In the genomic region with DNA sequence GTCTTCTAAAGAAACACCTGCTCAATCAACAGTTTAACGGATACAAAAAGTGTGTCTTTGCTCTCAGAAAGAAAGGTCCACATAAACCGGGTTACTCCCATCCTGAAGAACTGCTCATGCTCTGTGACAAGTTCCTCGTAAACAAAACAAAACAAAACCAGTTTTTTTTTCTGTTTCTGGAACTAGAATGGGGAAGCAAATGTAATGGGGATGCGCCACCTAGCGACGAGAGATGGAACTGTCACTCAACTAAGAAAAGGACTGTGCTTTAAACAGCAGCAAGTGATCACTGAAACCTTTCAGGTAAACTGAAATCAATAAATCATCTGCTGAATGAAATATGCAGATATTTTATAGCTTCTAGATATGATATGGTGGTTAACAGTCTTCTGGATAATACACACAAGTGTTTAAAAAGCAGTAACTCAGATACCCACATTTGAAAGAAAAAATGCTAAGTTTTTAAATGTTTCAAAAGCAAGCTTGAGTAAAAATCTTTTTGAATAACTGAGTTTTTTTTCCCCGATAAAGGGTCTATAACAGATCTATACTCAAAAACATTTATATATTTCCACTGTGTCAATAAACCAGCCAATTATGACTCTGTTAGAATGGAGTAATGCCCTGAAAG, we compare ENCODE assay signal across 8 cellular contexts. TPM values are rescaled to one million over a fixed set of nuclear protein-coding genes. Genes with fewer than 3 reads are reported as not detected.
A peak's percentile ranks its signal among the peaks of the same experiment; 100 is the strongest.
DNase-seq lines count a peak whose midpoint lies in the region; ATAC-seq, FAIRE-seq and TF ChIP-seq lines count a peak whose summit lies in the region.

No MANE protein-coding gene starts in this region.

- no peak overlapping the region for H2AFZ ChIP-seq in endothelial cell of umbilical vein (ENCODE audit: low read depth, low read length)

- POLR2A ChIA-PET in endothelial cell of umbilical vein (lab: Charles Lee): no interaction called here

- H3K9ac ChIP-seq in endothelial cell of umbilical vein (replicated peaks; ENCODE audit: extremely low read depth, insufficient read depth, low read length): peak overlapping the region; percentile 11

- intact Hi-C loops in endothelial cell of umbilical vein (cut with micrococcal nuclease): loop anchor here (1.0 kb wide), 7 partner anchors 101 to 626 kb away; a partner anchor contains a TSS

- peaks cover 23% of the 10 kb centered on the region for H3K4me1 ChIP-seq in endothelial cell of umbilical vein (ENCODE audit: control insufficient read depth, extremely low read depth, insufficient read depth, low read length)

- no peak overlapping the region for H3K4me3 ChIP-seq in endothelial cell of umbilical vein (replicated peaks in 1 of 3; ENCODE audit: insufficient read depth in 1 of 3, low read depth in 1 of 3, low read length in 3 of 3)

- peaks cover 9% of the 10 kb centered on the region in 2 experiments for H3K36me3 ChIP-seq in endothelial cell of umbilical vein (ENCODE audit: control insufficient read depth in 2 of 2, extremely low read depth in 1 of 2, insufficient read depth in 2 of 2, low read length in 2 of 2)

- dilution Hi-C loops in endothelial cell of umbilical vein (cut with MboI; ENCODE audit: extremely low pct_ligation_motif_present, low sequenced_read_pairs): no loop called here

- ATAC-seq in HG03095 (IDR thresholded peaks at IDR 0.05; ENCODE audit: unreplicated experiment): peak; percentile 59

- TF ChIP-seq CTCF in endothelial cell of umbilical vein (IDR thresholded peaks at IDR 0.05; ENCODE audit: extremely low read depth in 1 of 2, insufficient read depth in 1 of 2, low read depth in 1 of 2, low read length in 2 of 2): peak; percentile 81 to 82

- H3K9me3 ChIP-seq in endothelial cell of umbilical vein (replicated peaks; ENCODE audit: control insufficient read depth, insufficient read depth, low read length): no peaks in the 10 kb centered on the region

- H3K27me3 ChIP-seq in endothelial cell of umbilical vein (ENCODE audit: control insufficient read depth in 2 of 2, insufficient read depth in 2 of 2, low read length in 2 of 2): no peaks in the 10 kb centered on the region

- H3K9me1 ChIP-seq in endothelial cell of umbilical vein (replicated peaks; ENCODE audit: control insufficient read depth, extremely low read depth, insufficient read depth, low read length): no peaks in the 10 kb centered on the region

- peak; percentile 91 for FAIRE-seq in endothelial cell of umbilical vein (lab: Jason Lieb, UNC)

- peaks cover 2% of the 10 kb centered on the region for H3K79me2 ChIP-seq in endothelial cell of umbilical vein (ENCODE audit: control insufficient read depth, insufficient read depth, low read length)

- H3K4me2 ChIP-seq in endothelial cell of umbilical vein (ENCODE audit: insufficient read depth, low read length): peak overlapping the region; percentile 37

- BruUV-seq in endothelial cell of umbilical vein (replicated peaks; lab: Mats Ljungman, UMichigan): TSS peak; percentile 61

- DNase-seq in DMS 273 (lab: John Stamatoyannopoulos, UW; ENCODE audit: unreplicated experiment) (peak; percentile 58), DMS 273 treated with DMSO at 0.1 percent for 48 hours (lab: John Stamatoyannopoulos, UW) (no peak), NOMO-1 treated with DMSO at 0.1 percent for 48 hours (lab: John Stamatoyannopoulos, UW; ENCODE audit: unreplicated experiment) (peak; percentile 82), endothelial cell of umbilical vein (ENCODE audit: low read depth, low spot score) (peak; percentile 82), mucosa of gallbladder (ENCODE audit: low spot score) (peak; percentile 79)
- peak; percentile 70 for DNase-seq in activated CD8-positive, alpha-beta memory T cell treated with anti-CD3 and anti-CD28 coated beads, Interleukin-2, amount 50 U/mL, for 4 hours
- DNase-seq in stimulated activated CD8-positive, alpha-beta memory T cell treated with anti-CD3 and anti-CD28 coated beads, Interleukin-4, amount 100 ng/mL, for 48 hours: peak; percentile 85

- no peak for TF ChIP-seq POLR2A in endothelial cell of umbilical vein (IDR thresholded peaks at IDR 0.05; ENCODE audit: low read depth, low read length)

- H3K27ac ChIP-seq in endothelial cell of umbilical vein (ENCODE audit: insufficient read depth, low read depth, low read length): peak overlapping the region; percentile 93

- CTCF ChIA-PET in endothelial cell of umbilical vein (lab: Charles Lee): interaction anchor here (0.6 to 5.1 kb wide), 34 partner anchors 8 to 723 kb away, joined by 3 to 82 read pairs (median 4); a partner anchor contains a TSS

- no peaks in the 10 kb centered on the region for H4K20me1 ChIP-seq in endothelial cell of umbilical vein (replicated peaks; ENCODE audit: control insufficient read depth, extremely low read depth, insufficient read depth, low read length)

TF ChIP-seq in endothelial cell of umbilical vein, 7 proteins besides CTCF, POLR2A, EP300 and RAD21:
- no peak for TF ChIP-seq MYC (IDR thresholded peaks at IDR 0.05; ENCODE audit: low read depth, low read length)

RNA-seq across cellular contexts. Expression of a gene that starts 10.9 kb away (rescaled TPM):
- total RNA-seq in endothelial cell of umbilical vein: 34.3 and 36.7 TPM in 2 replicates
- polyA plus RNA-seq in endothelial cell of umbilical vein: 41.4 and 51.5 TPM in 2 replicates
- polyA plus RNA-seq in endothelial cell of umbilical vein (2011; cell fraction: cytosol; rRNA removed): 31.8 and 35.9 TPM in 2 replicates
- 56.2 and 58.6 TPM in 2 replicates for polyA plus RNA-seq in endothelial cell of umbilical vein (2011; cell fraction: nucleus; rRNA removed)
- 38.5 and 41.4 TPM in 2 replicates for polyA plus RNA-seq in endothelial cell of umbilical vein (2012)
- 73.8 and 79.8 TPM in 2 replicates for polyA minus RNA-seq in endothelial cell of umbilical vein
- polyA minus RNA-seq in endothelial cell of umbilical vein (2011; cell fraction: cytosol; rRNA and poly(A)+ RNA removed): 24.7 TPM
- 99.7 and 106 TPM in 2 replicates for polyA minus RNA-seq in endothelial cell of umbilical vein (2011; cell fraction: nucleus; rRNA and poly(A)+ RNA removed)
- 59.1 TPM for total RNA-seq in mucosa of gallbladder
